ENCODE assay signal across 9 cellular contexts in genomic region chr2:205685314-205686230, GRCh38. TPM values are rescaled to one million over a fixed set of nuclear protein-coding genes. Genes with fewer than 3 reads are reported as not detected.
DNase-seq lines count a peak whose midpoint lies in the region; ATAC-seq, FAIRE-seq and TF ChIP-seq lines count a peak whose summit lies in the region.
"Had no signal": no experiment of that assay in that cellular context is flagged by ENCODE, and none has a peak within 500 bp of the region (broad histone marks: within the 10 kb centered on the region; RNA-seq: fewer than 3 reads in every experiment).

No MANE protein-coding gene starts in this region.

- WGBS in small intestine, 3 donors, result 1 to 3% (median 2%) methylated on average over 73 to 83 of the region's 83 CpGs

- no peak for FAIRE-seq in small intestine (lab: Jason Lieb, UNC)
- FAIRE-seq: endometrium had no signal

- CTCF ChIA-PET in AG04449 (lab: Yijun Ruan, JAX), result interaction anchor here (0.8 to 2.5 kb wide), 4 partner anchors 10 to 793 kb away, joined by 3 to 11 read pairs (median 8); no protein-coding TSS in a partner anchor
- CTCF ChIA-PET in HEK293 (lab: Yijun Ruan, JAX), result interaction anchor here (0.7 to 1.3 kb wide), 3 partner anchors 17 to 417 kb away, joined by 3 to 4 read pairs (median 4); no protein-coding TSS in a partner anchor

- H3K27me3 ChIP-seq in adipocyte (replicated peaks; ENCODE audit: control insufficient read depth, insufficient read depth, low read length) (no peaks in the 10 kb centered on the region), iPS-18a (ENCODE audit: control insufficient read depth, insufficient read depth, low read length) (peaks cover 57% of the 10 kb centered on the region), small intestine (ENCODE audit: control insufficient read depth in 2 of 2, insufficient read depth in 2 of 2, low read length in 2 of 2) (peaks cover 3 to 22% of the 10 kb centered on the region in 2 donors)

- POLR2A ChIA-PET in AG04449 (lab: Yijun Ruan, JAX), result interaction anchor here (0.6 to 4.9 kb wide), 7 partner anchors 13 to 72 kb away, joined by 3 to 46 read pairs (median 4); no protein-coding TSS in a partner anchor
- POLR2A ChIA-PET in HEK293 (lab: Yijun Ruan, JAX), result no interaction called here

- H3K9ac ChIP-seq in adipocyte (ENCODE audit: low read length), result peak overlapping the region; percentile 90
- H3K9ac ChIP-seq in iPS-18a (ENCODE audit: low read length), result peak overlapping the region; percentile 71

- ATAC-seq in HG02610 (IDR thresholded peaks at IDR 0.05; ENCODE audit: unreplicated experiment) (no peak), HG02981 (IDR thresholded peaks at IDR 0.05; ENCODE audit: unreplicated experiment) (no peak)

- H3K4me1 ChIP-seq in HEK293 (ENCODE audit: control insufficient read depth, insufficient read depth, low read length) (peaks cover 22% of the 10 kb centered on the region), adipocyte (ENCODE audit: control insufficient read depth, insufficient read depth, low read length) (peaks cover 29% of the 10 kb centered on the region), iPS-18a (ENCODE audit: control insufficient read depth, low read depth, low read length) (peaks cover 49% of the 10 kb centered on the region), small intestine (ENCODE audit: control insufficient read depth in 2 of 2, insufficient read depth in 1 of 2, low read depth in 1 of 2, low read length in 1 of 2) (peaks cover 0 to 6% of the 10 kb centered on the region in 2 donors)

- TF ChIP-seq CTCF in AG04449 (IDR thresholded peaks at IDR 0.05; ENCODE audit: insufficient read depth, low read length, missing control alignments), result no peak
- no peak for TF ChIP-seq CTCF in HEK293 (tag by site-specific recombination; IDR thresholded peaks at IDR 0.05)

- H3K27ac ChIP-seq in HEK293 (ENCODE audit: extremely low read depth, low read depth, low read length) (peak overlapping the region; percentile 53; the same call in 1 of the 2 replicates), iPS-18a (ENCODE audit: low read length) (no peak overlapping the region), small intestine (ENCODE audit: low read depth in 1 of 2, low read length in 1 of 2) (peak overlapping the region in 1 of 2 donors; percentile 58)

- no peaks in the 10 kb centered on the region for H3K36me3 ChIP-seq in HEK293 (ENCODE audit: control insufficient read depth in 2 of 2, insufficient read depth in 1 of 2, low read length in 2 of 2)
- H3K36me3 ChIP-seq in adipocyte (ENCODE audit: control insufficient read depth, insufficient read depth, low read length, severe bottlenecking), result no peaks in the 10 kb centered on the region
- no peaks in the 10 kb centered on the region for H3K36me3 ChIP-seq in iPS-18a (ENCODE audit: control insufficient read depth, low read depth, low read length)
- H3K36me3 ChIP-seq in small intestine (ENCODE audit: control insufficient read depth in 2 of 2, insufficient read depth in 2 of 2, low read length in 2 of 2), result no peaks in the 10 kb centered on the region

- H3K4me3 ChIP-seq in AG04449 (ENCODE audit: low read depth, low read length) (peak overlapping the region; percentile 85), HEK293 (ENCODE audit: low read depth, low read length) (peak overlapping the region; percentile 41), adipocyte (ENCODE audit: low read length) (peak overlapping the region; percentile 82), iPS-18a (ENCODE audit: low read length) (peak overlapping the region; percentile 73), small intestine (ENCODE audit: low read depth in 1 of 2, low read length in 2 of 2) (peak overlapping the region in 1 of 2 donors; percentile 44)

- H3K9me3 ChIP-seq in HEK293 (ENCODE audit: control insufficient read depth, insufficient read depth, low read depth, low read length), result no peaks in the 10 kb centered on the region
- no peaks in the 10 kb centered on the region for H3K9me3 ChIP-seq in adipocyte (ENCODE audit: control insufficient read depth, low read length)
- no peaks in the 10 kb centered on the region for H3K9me3 ChIP-seq in iPS-18a (ENCODE audit: control insufficient read depth, low read depth, low read length)
- no peaks in the 10 kb centered on the region for H3K9me3 ChIP-seq in small intestine (ENCODE audit: control insufficient read depth, low read depth)

- DNase-seq in AG04449 (ENCODE audit: low read depth, low spot score) (no peak), adipocyte (ENCODE audit: low read depth) (peak; percentile 75), small intestine (peak; percentile 27)
- no peak for DNase-seq in stimulated activated CD4-positive, alpha-beta T cell treated with anti-CD3 and anti-CD28 coated beads, Interleukin-12 subunit alpha, Interleukin-12 subunit beta, amount 100 ng/mL, for 4 hours

TF ChIP-seq in HEK293, 187 proteins besides CTCF, POLR2A, EP300 and RAD21:
- TF ChIP-seq ZNF132 (tag by site-specific recombination; IDR thresholded peaks at IDR 0.05; ENCODE audit: borderline replicate concordance), result no peak
- no peak for TF ChIP-seq ZFP69B (tag by site-specific recombination; IDR thresholded peaks at IDR 0.05)
- TF ChIP-seq GLI4 (tag by site-specific recombination; IDR thresholded peaks at IDR 0.05), result no peak
- no peak for TF ChIP-seq OVOL3 (tag by site-specific recombination; IDR thresholded peaks at IDR 0.05)
- TF ChIP-seq ZNF146 (tag by site-specific recombination; IDR thresholded peaks at IDR 0.05), result no peak
- TF ChIP-seq ZNF654 (tag by site-specific recombination; IDR thresholded peaks at IDR 0.05; ENCODE audit: low read depth), result no peak
- TF ChIP-seq ZNF529 (tag by site-specific recombination; IDR thresholded peaks at IDR 0.05; ENCODE audit: insufficient replicate concordance), result no peak
- no peak for TF ChIP-seq ZNF202 (tag by site-specific recombination; IDR thresholded peaks at IDR 0.05; ENCODE audit: borderline replicate concordance)
- no peak for TF ChIP-seq ZNF280D (tag by site-specific recombination; IDR thresholded peaks at IDR 0.05)
- TF ChIP-seq ZBTB44 (tag by site-specific recombination; IDR thresholded peaks at IDR 0.05), result no peak
- TF ChIP-seq ZNF677 (tag by site-specific recombination; IDR thresholded peaks at IDR 0.05), result no peak
- TF ChIP-seq ZFP37 (tag by site-specific recombination; IDR thresholded peaks at IDR 0.05), result no peak
- TF ChIP-seq ZNF184 (tag by site-specific recombination; IDR thresholded peaks at IDR 0.05), result no peak
- TF ChIP-seq ZBTB49 (tag by site-specific recombination; IDR thresholded peaks at IDR 0.05; ENCODE audit: low read depth), result no peak
- TF ChIP-seq ZNF324 (tag by site-specific recombination; IDR thresholded peaks at IDR 0.05), result no peak
- no peak for TF ChIP-seq ZNF621 (tag by site-specific recombination; IDR thresholded peaks at IDR 0.05)
- no peak for TF ChIP-seq YY1 (tag by site-specific recombination; IDR thresholded peaks at IDR 0.05)

RNA-seq across cellular contexts. Expression of gene NRP2, which starts 3.3 kb away (rescaled TPM):
- 1 to 10 TPM in 1 of 3 donors, under 1 TPM in 2; 0.81 to 9.0 (median 0.89) TPM for polyA plus RNA-seq in small intestine

Comparison
In these comparisons a context has a peak if more than half of its experiments do, and no peak if none do; other contexts are left out.
1. DNase-seq: peak in adipocyte (single experiment) and small intestine (single experiment); none in AG04449 (single experiment) and stimulated activated CD4-positive, alpha-beta T cell treated with anti-CD3 and anti-CD28 coated beads, Interleukin-12 subunit alpha, Interleukin-12 subunit beta, amount 100 ng/mL, for 4 hours (single experiment).